Comparison of ENCODE assay signal across 8 cellular contexts in genomic region chr13:27425151-27425917, GRCh38.
A peak's percentile ranks its signal among the peaks of the same experiment; 100 is the strongest.
DNase-seq lines count a peak whose midpoint lies in the region; ATAC-seq and TF ChIP-seq lines count a peak whose summit lies in the region.

No MANE protein-coding gene starts in this region.

- no peaks in the 10 kb centered on the region for H3K9me3 ChIP-seq in HEK293 (ENCODE audit: control insufficient read depth, insufficient read depth, low read depth, low read length)

- peak overlapping the region; percentile 22 for H3K9ac ChIP-seq in rectal smooth muscle tissue (ENCODE audit: low read length)

- no peak for TF ChIP-seq CTCF in HEK293 (tag by site-specific recombination; IDR thresholded peaks at IDR 0.05)
- no peak for TF ChIP-seq CTCF in VCaP (conservative IDR thresholded peaks at IDR 0.05)
- no peak for TF ChIP-seq CTCF in fibroblast of mammary gland (conservative IDR thresholded peaks at IDR 0.05; ENCODE audit: control insufficient read depth, insufficient read depth, low read depth, low read length)

- H3K27me3 ChIP-seq in rectal smooth muscle tissue (ENCODE audit: control insufficient read depth, insufficient read depth, low read length): no peaks in the 10 kb centered on the region

- peak overlapping the region; percentile 74 for H3K27ac ChIP-seq in HEK293 (ENCODE audit: extremely low read depth, low read depth, low read length)
- peak overlapping the region; percentile 94 for H3K27ac ChIP-seq in VCaP
- peak overlapping the region; percentile 26 for H3K27ac ChIP-seq in rectal smooth muscle tissue (ENCODE audit: low read depth, low read length)

- H3K4me3 ChIP-seq in HEK293 (ENCODE audit: low read depth, low read length) (peak overlapping the region; percentile 62), fibroblast of mammary gland (ENCODE audit: control insufficient read depth, low read depth, low read length) (peak overlapping the region; percentile 73), rectal smooth muscle tissue (ENCODE audit: low read length) (peak overlapping the region; percentile 80)

- POLR2A ChIA-PET in HEK293 (lab: Yijun Ruan, JAX): interaction anchor here (0.9 to 3.1 kb wide), 5 partner anchors 20 to 401 kb away, joined by 3 to 14 read pairs (median 4); partner anchors contain the start of genes LNX2 and MTIF3

- DNase-seq in ELR (ENCODE audit: low read depth): peak; percentile 39
- DNase-seq in fibroblast of mammary gland (ENCODE audit: low read depth): peak; percentile 42
- DNase-seq in NCI-H187 treated with DMSO at 0.1 percent for 48 hours (lab: John Stamatoyannopoulos, UW): no peak

- no peak for ATAC-seq in HG03378 (IDR thresholded peaks at IDR 0.05; ENCODE audit: unreplicated experiment)
- ATAC-seq in HG02981 (IDR thresholded peaks at IDR 0.05; ENCODE audit: unreplicated experiment): no peak

- CTCF ChIA-PET in HEK293 (lab: Yijun Ruan, JAX): interaction anchor here (0.5 to 2.2 kb wide), 12 partner anchors 19 to 537 kb away, joined by 3 to 8 read pairs (median 3); no protein-coding TSS in a partner anchor

- H3K4me1 ChIP-seq in HEK293 (ENCODE audit: control insufficient read depth, insufficient read depth, low read length) (no peaks in the 10 kb centered on the region), rectal smooth muscle tissue (ENCODE audit: control insufficient read depth, insufficient read depth, low read length) (peaks cover 18% of the 10 kb centered on the region)

- H3K36me3 ChIP-seq in HEK293 (ENCODE audit: control insufficient read depth in 2 of 2, insufficient read depth in 1 of 2, low read length in 2 of 2): peaks cover 13 to 35% of the 10 kb centered on the region in 2 experiments
- peaks cover 6% of the 10 kb centered on the region for H3K36me3 ChIP-seq in rectal smooth muscle tissue (ENCODE audit: control insufficient read depth, insufficient read depth, low read length)

TF ChIP-seq in HEK293, 187 proteins besides CTCF, POLR2A, EP300 and RAD21:
- TF ChIP-seq ZNF692 (tag by site-specific recombination; IDR thresholded peaks at IDR 0.05) (0 out of 2 replicates have a peak, but pooled peaks have one; percentile 18), ZFHX2 (tag by site-specific recombination; conservative IDR thresholded peaks at IDR 0.05) (0 out of 2 replicates have a peak, but pooled peaks have one; percentile 25), ZNF335 (tag by site-specific recombination; conservative IDR thresholded peaks at IDR 0.05) (peak; percentile 31), ZFP69B (tag by site-specific recombination; IDR thresholded peaks at IDR 0.05) (0 out of 2 replicates have a peak, but pooled peaks have one; percentile 40), ZNF202 (tag by site-specific recombination; IDR thresholded peaks at IDR 0.05; ENCODE audit: borderline replicate concordance) (no peak), ZNF530 (tag by site-specific recombination; IDR thresholded peaks at IDR 0.05; ENCODE audit: low read depth) (no peak)

Comparison
In these comparisons a context has a peak if more than half of its experiments do, and no peak if none do; other contexts are left out.
1. H3K27ac ChIP-seq: peak in every context shown above with its lines; median percentile 94 in VCaP; 74 in HEK293; 26 in rectal smooth muscle tissue.